Comparison of ENCODE assay signal across 2 cellular contexts in genomic region chr15:78830514-78831228, GRCh38.
TF ChIP-seq lines count a peak whose summit lies in the region.

No MANE protein-coding gene starts in this region.

TF ChIP-seq in HepG2, 621 proteins besides CTCF, POLR2A, EP300 and RAD21:
- TF ChIP-seq STAT6 (CRISPR knock-in tag; IDR thresholded peaks at IDR 0.05; ENCODE audit: borderline replicate concordance): no peak
- TF ChIP-seq AGO1 (IDR thresholded peaks at IDR 0.05; ENCODE audit: low read depth, low read length, poor library complexity, severe bottlenecking): peak; percentile 2

TF ChIP-seq in GM12891, 5 proteins besides CTCF, POLR2A, EP300 and RAD21:
- no peak for TF ChIP-seq POU2F2 (IDR thresholded peaks at IDR 0.05; ENCODE audit: low read depth, low read length)
- TF ChIP-seq SPI1 (IDR thresholded peaks at IDR 0.05; ENCODE audit: low read depth, low read length): no peak
- no peak for TF ChIP-seq TAF1 (IDR thresholded peaks at IDR 0.05; ENCODE audit: low read depth, low read length)
- TF ChIP-seq PAX5 (IDR thresholded peaks at IDR 0.05; ENCODE audit: insufficient read depth, low read length, severe bottlenecking): no peak
- TF ChIP-seq POLR2AphosphoS5 (IDR thresholded peaks at IDR 0.05; ENCODE audit: low read depth, low read length): no peak
